ENCODE assay signal across 8 cellular contexts in the genomic region with DNA sequence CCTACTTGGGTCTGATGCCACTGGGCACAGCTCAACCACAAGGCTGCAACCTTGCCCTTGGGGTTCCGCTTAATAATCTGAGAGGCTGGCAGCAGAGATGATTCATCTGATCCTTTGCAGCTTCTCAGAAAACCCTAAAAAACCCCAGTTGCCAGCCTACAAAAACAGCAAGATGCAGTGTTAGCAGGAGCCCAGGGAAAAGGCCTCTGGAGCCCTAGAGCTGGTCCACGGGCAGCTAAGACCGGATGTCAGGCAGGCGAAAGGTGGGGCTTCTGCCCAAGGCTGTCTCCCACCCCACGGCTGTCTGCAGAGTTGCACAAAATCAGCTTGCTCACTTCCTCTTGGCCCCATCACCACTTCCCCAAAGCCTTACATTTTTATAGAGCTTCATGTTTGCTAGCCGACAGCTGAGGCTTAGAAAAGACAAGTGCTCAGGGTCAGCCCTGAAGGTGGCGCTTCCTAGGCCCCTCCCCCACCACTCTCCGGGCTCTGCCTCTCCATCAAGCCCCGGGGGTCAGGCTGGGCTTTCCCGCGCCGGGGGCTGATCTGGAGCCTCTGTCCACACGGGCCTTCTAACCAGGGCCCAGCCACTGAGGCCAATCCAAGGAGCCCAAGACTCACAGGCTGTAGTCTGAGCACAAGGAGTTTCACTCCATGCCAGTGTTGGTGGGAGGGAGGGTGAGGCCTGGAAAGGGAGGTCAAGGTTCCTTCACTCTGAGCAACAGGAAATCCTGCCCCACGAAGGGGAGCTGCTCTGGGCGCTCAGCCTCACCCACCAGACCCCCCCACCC. TPM values are rescaled to one million over a fixed set of nuclear protein-coding genes. Genes with fewer than 3 reads are reported as not detected.
DNase-seq lines count a peak whose midpoint lies in the region; ATAC-seq, FAIRE-seq and TF ChIP-seq lines count a peak whose summit lies in the region.

No MANE protein-coding gene starts in this region.

- WGBS in A549 (ENCODE audit: missing lambda C conversion rate) = 25% methylated on average over 7 of the region's 15 CpGs
- 2% methylated on average over 15 of the region's 15 CpGs; no CpG with 5 or more reads in 1 of the 2 donors for WGBS in transverse colon (ENCODE audit: low coverage in 1 of 2), 2 donors

- TF ChIP-seq EP300 in A549 (IDR thresholded peaks at IDR 0.05) (no peak), transverse colon (IDR thresholded peaks at IDR 0.05; ENCODE audit: low read depth) (no peak)

- no peak for TF ChIP-seq RAD21 in A549 (conservative IDR thresholded peaks at IDR 0.05 in 1 of 2, IDR thresholded peaks at IDR 0.05 in 1 of 2)

- H3K4me1 ChIP-seq in A549 (peaks cover 8% of the 10 kb centered on the region), transverse colon (peaks cover 21 to 52% (median 37%) of the 10 kb centered on the region in 4 donors)

- no peak for TF ChIP-seq CTCF in A549 (IDR thresholded peaks at IDR 0.05)
- no peak for TF ChIP-seq CTCF in omental fat pad (IDR thresholded peaks at IDR 0.05)
- TF ChIP-seq CTCF in transverse colon (IDR thresholded peaks at IDR 0.05) = no peak

- TF ChIP-seq POLR2A in A549 (IDR thresholded peaks at IDR 0.05; ENCODE audit: low read length) (no peak), transverse colon (IDR thresholded peaks at IDR 0.05) (no peak)

- H3K9me3 ChIP-seq in A549 = no peaks in the 10 kb centered on the region
- no peaks in the 10 kb centered on the region for H3K9me3 ChIP-seq in transverse colon

- no peak for FAIRE-seq in A549 (lab: Jason Lieb, UNC)

- H3K27me3 ChIP-seq in transverse colon = no peaks in the 10 kb centered on the region

- peak; percentile 86 to 89 for ATAC-seq in A549
- ATAC-seq in GM18909 (IDR thresholded peaks at IDR 0.05; ENCODE audit: poor library complexity, unreplicated experiment) = peak; percentile 59
- peak; percentile 47 for ATAC-seq in HG03108 (IDR thresholded peaks at IDR 0.05; ENCODE audit: unreplicated experiment)
- ATAC-seq in omental fat pad (ENCODE audit: low FRiP score) = peak; percentile 76

- POLR2A ChIA-PET in A549 (lab: Yijun Ruan, JAX) = interaction anchor here (1.1 kb wide), 1 partner anchor 247 kb away, joined by 3 read pairs; no protein-coding TSS in a partner anchor

- H3K4me3 ChIP-seq in A549 = peak overlapping the region; percentile 20; the same call in 1 of the 3 replicates
- peak overlapping the region in 3 of 4 donors; percentile 19 to 46 (median 30) for H3K4me3 ChIP-seq in transverse colon

- H3K36me3 ChIP-seq in transverse colon = no peaks in the 10 kb centered on the region

- H3K4me2 ChIP-seq in A549 = peak overlapping the region; percentile 81

- CTCF ChIA-PET in A549 (lab: Yijun Ruan, JAX) = interaction anchor here (0.7 to 4.0 kb wide), 42 partner anchors 10 to 264 kb away, joined by 3 to 54 read pairs (median 6); a partner anchor contains a TSS

- in situ Hi-C loops in transverse colon (cut with MboI; ENCODE audit: low pct_ligation_motif_present in 1 of 4, low pct_unique_long_range_greater_than_20kb in 1 of 4, low sequenced_read_pairs in 3 of 4) = loop anchor here in 2 of 4 donors (10.0 kb wide), 2 partner anchors 147 to 247 kb away; a partner anchor contains a TSS

- peak in 1 of 2 experiments; percentile 15 for DNase-seq in A549 (ENCODE audit: low read depth in 1 of 2, low spot score in 1 of 2)
- peak; percentile 61 for DNase-seq in OCI-M2 (lab: John Stamatoyannopoulos, UW; ENCODE audit: unreplicated experiment)
- peak; percentile 14 to 31 for DNase-seq in activated T-helper 1 cell treated with anti-CD3 and anti-CD28 coated beads, Interleukin-2, amount 50 U/mL, for 16 hours (ENCODE audit: low read depth in 1 of 2, low spot score in 1 of 2)
- peak; percentile 74 for DNase-seq in germinal center (ENCODE audit: low spot score)
- DNase-seq in omental fat pad (ENCODE audit: low spot score) = no peak
- DNase-seq in transverse colon = peak; percentile 84

- intact Hi-C loops in transverse colon (cut with DNase I; ENCODE audit: low total_unique reads) = loop anchor here (5.0 to 10.0 kb wide), 2 partner anchors 150 to 247 kb away; a partner anchor contains a TSS

- H3K27ac ChIP-seq in A549 (peak overlapping the region; percentile 81 to 90), transverse colon (peak overlapping the region; percentile 91 to 98 (median 98))

TF ChIP-seq in A549, 52 proteins besides CTCF, POLR2A, EP300 and RAD21:
- TF ChIP-seq RNF2 (IDR thresholded peaks at IDR 0.05; ENCODE audit: borderline replicate concordance, low read depth) (no peak), HDAC2 (IDR thresholded peaks at IDR 0.05) (no peak), HOXB5 (CRISPR knock-in tag; IDR thresholded peaks at IDR 0.05) (no peak), ZSCAN20 (CRISPR knock-in tag; IDR thresholded peaks at IDR 0.05) (no peak), ZFP36 (IDR thresholded peaks at IDR 0.05; ENCODE audit: borderline replicate concordance, partially characterized antibody) (no peak), GATA3 (IDR thresholded peaks at IDR 0.05; ENCODE audit: borderline replicate concordance) (no peak), MYC (IDR thresholded peaks at IDR 0.05; ENCODE audit: borderline replicate concordance, low read length) (no peak), ESRRA (IDR thresholded peaks at IDR 0.05; ENCODE audit: borderline replicate concordance, low read length) (no peak), HEYL (CRISPR knock-in tag; IDR thresholded peaks at IDR 0.05) (no peak), HOXB13 (CRISPR knock-in tag; IDR thresholded peaks at IDR 0.05; ENCODE audit: low read depth) (no peak), BHLHE40 (IDR thresholded peaks at IDR 0.05; ENCODE audit: low read depth, low read length) (no peak), POLR2AphosphoS2 (conservative IDR thresholded peaks at IDR 0.05; ENCODE audit: low read length) (no peak), NFE2L2 (conservative IDR thresholded peaks at IDR 0.05; ENCODE audit: low read length) (no peak), SREBF2 (IDR thresholded peaks at IDR 0.05) (no peak), CBX2 (IDR thresholded peaks at IDR 0.05; ENCODE audit: borderline replicate concordance, low read depth) (no peak)
- TF ChIP-seq, protein P1, sequence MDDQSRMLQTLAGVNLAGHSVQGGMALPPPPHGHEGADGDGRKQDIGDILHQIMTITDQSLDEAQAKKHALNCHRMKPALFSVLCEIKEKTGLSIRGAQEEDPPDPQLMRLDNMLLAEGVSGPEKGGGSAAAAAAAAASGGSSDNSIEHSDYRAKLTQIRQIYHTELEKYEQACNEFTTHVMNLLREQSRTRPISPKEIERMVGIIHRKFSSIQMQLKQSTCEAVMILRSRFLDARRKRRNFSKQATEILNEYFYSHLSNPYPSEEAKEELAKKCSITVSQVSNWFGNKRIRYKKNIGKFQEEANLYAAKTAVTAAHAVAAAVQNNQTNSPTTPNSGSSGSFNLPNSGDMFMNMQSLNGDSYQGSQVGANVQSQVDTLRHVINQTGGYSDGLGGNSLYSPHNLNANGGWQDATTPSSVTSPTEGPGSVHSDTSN (IDR thresholded peaks at IDR 0.05) = no peak
- TF ChIP-seq, protein P2, sequence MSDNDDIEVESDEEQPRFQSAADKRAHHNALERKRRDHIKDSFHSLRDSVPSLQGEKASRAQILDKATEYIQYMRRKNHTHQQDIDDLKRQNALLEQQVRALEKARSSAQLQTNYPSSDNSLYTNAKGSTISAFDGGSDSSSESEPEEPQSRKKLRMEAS (IDR thresholded peaks at IDR 0.05) = no peak; the same call in 1 of the 2 replicates

RNA-seq across cellular contexts. Expression of a gene that starts 4.2 kb away (rescaled TPM):
- polyA plus RNA-seq in A549 (2011; rRNA removed) (not detected in 2 replicates), A549 (2017; fragmentation: RNase III; extraction: RNeasy Plus Mini Kit Qiagen cat#74134 plus additional on column Dnase treatment) (not detected in 3 replicates)
- not detected in 2 replicates for polyA plus RNA-seq in A549 (2012; cell fraction: cytosol; rRNA removed)
- polyA plus RNA-seq in A549 (2012; cell fraction: nucleus; rRNA removed) = not detected in 2 replicates
- polyA minus RNA-seq in A549 (2011; rRNA and poly(A)+ RNA removed) = not detected in 2 replicates
- total RNA-seq in omental fat pad (10 to 100 TPM in 2 of 4 donors, 1 to 10 TPM in 2; 9.2 to 28.5 (median 14.5) TPM), transverse colon (1 to 10 TPM in 2 of 4 donors, not detected in 2; 2.9 to 5.7 TPM)

RNA-seq across cellular contexts. Expression of a gene that starts 4.2 kb away (rescaled TPM):
- not detected in 2 replicates for polyA plus RNA-seq in A549 (2011; rRNA removed)
- polyA plus RNA-seq in A549 (2012; cell fraction: cytosol; rRNA removed) = not detected in 2 replicates
- polyA plus RNA-seq in A549 (2012; cell fraction: nucleus; rRNA removed) = not detected in 2 replicates
- polyA plus RNA-seq in A549 (2017; fragmentation: RNase III; extraction: RNeasy Plus Mini Kit Qiagen cat#74134 plus additional on column Dnase treatment) = not detected in 3 replicates
- not detected in 2 replicates for polyA minus RNA-seq in A549 (2011; rRNA and poly(A)+ RNA removed)
- total RNA-seq in omental fat pad = 10 to 100 TPM in 1 of 4 donors, 1 to 10 TPM in 3; 4.4 to 17.1 (median 5.1) TPM
- under 1 TPM in 2 of 4 donors, not detected in 2; 0.27 to 0.95 TPM for total RNA-seq in transverse colon

RNA-seq across cellular contexts. Expression of a gene that starts 33.8 kb away (rescaled TPM):
- 0.28 and 0.46 TPM in 2 replicates for polyA plus RNA-seq in A549 (2011; rRNA removed)
- 0.04 and 0.10 TPM in 2 replicates for polyA plus RNA-seq in A549 (2012; cell fraction: cytosol; rRNA removed)
- polyA plus RNA-seq in A549 (2012; cell fraction: nucleus; rRNA removed) = 0.28 and 0.47 TPM in 2 replicates
- polyA plus RNA-seq in A549 (2017; fragmentation: RNase III; extraction: RNeasy Plus Mini Kit Qiagen cat#74134 plus additional on column Dnase treatment) = 0.16 to 0.17 TPM (median 0.17 TPM) in 3 replicates
- polyA minus RNA-seq in A549 (2011; rRNA and poly(A)+ RNA removed) = 0.62 TPM in 1 of 2 replicates, not detected in the other
- total RNA-seq in omental fat pad = 100 to 1,000 TPM in 1 of 4 donors, 10 to 100 TPM in 3; 49.5 to 124 (median 67.7) TPM
- 10 to 100 TPM in 2 of 4 donors, 1 to 10 TPM in 1, not detected in 1; 9.1 to 13.1 (median 12.9) TPM for total RNA-seq in transverse colon

RNA-seq across cellular contexts. Expression of a gene that starts 58.3 kb away (rescaled TPM):
- polyA plus RNA-seq in A549 (2011; rRNA removed) (300 TPM in 2 replicates), A549 (2017; fragmentation: RNase III; extraction: RNeasy Plus Mini Kit Qiagen cat#74134 plus additional on column Dnase treatment) (261 to 328 TPM (median 275 TPM) in 3 replicates)
- 162 and 176 TPM in 2 replicates for polyA plus RNA-seq in A549 (2012; cell fraction: cytosol; rRNA removed)
- polyA plus RNA-seq in A549 (2012; cell fraction: nucleus; rRNA removed) = 65.0 and 83.4 TPM in 2 replicates
- 85.0 and 97.2 TPM in 2 replicates for polyA minus RNA-seq in A549 (2011; rRNA and poly(A)+ RNA removed)
- total RNA-seq in omental fat pad (100 to 1,000 TPM; 135 to 159 (median 142) TPM), transverse colon (100 to 1,000 TPM in 2 of 4 donors, 10 to 100 TPM in 2; 60.3 to 334 (median 211) TPM)

RNA-seq across cellular contexts. Expression of a gene that starts 58.5 kb away (rescaled TPM):
- polyA plus RNA-seq in A549 (2011; rRNA removed) = 122 and 157 TPM in 2 replicates
- 128 and 160 TPM in 2 replicates for polyA plus RNA-seq in A549 (2012; cell fraction: cytosol; rRNA removed)
- polyA plus RNA-seq in A549 (2012; cell fraction: nucleus; rRNA removed) = 145 and 176 TPM in 2 replicates
- polyA plus RNA-seq in A549 (2017; fragmentation: RNase III; extraction: RNeasy Plus Mini Kit Qiagen cat#74134 plus additional on column Dnase treatment) = 53.0 to 60.0 TPM (median 53.8 TPM) in 3 replicates
- polyA minus RNA-seq in A549 (2011; rRNA and poly(A)+ RNA removed) = 145 and 190 TPM in 2 replicates
- 10 to 100 TPM; 25.9 to 44.9 (median 33.9) TPM for total RNA-seq in omental fat pad
- total RNA-seq in transverse colon = 10 to 100 TPM; 10.7 to 46.0 (median 21.8) TPM
